Comparison of ENCODE assay signal across 8 cellular contexts in genomic region chr16:3106205-3106928, GRCh38. TPM values are rescaled to one million over a fixed set of nuclear protein-coding genes. Genes with fewer than 3 reads are reported as not detected.
DNase-seq lines count a peak whose midpoint lies in the region; ATAC-seq and TF ChIP-seq lines count a peak whose summit lies in the region.

No MANE protein-coding gene starts in this region.

- peak; percentile 85 for TF ChIP-seq POLR2A in GM19099 (IDR thresholded peaks at IDR 0.05; ENCODE audit: extremely low read depth, insufficient read length, low read depth)

- DNase-seq in AG20443 (ENCODE audit: low spot score) (peak; percentile 98), NCI-H510A (lab: John Stamatoyannopoulos, UW) (peak; percentile 93), choroid plexus epithelial cell (ENCODE audit: low read depth) (peak; percentile 92), left colon (peak; percentile 89 to 94)
- DNase-seq in activated CD4-positive, alpha-beta T cell treated with anti-CD3 and anti-CD28 coated beads for 4 hours, result peak; percentile 86 to 91
- peak; percentile 76 to 90 (median 80) for DNase-seq in stimulated activated CD4-positive, alpha-beta T cell treated with anti-CD3 and anti-CD28 coated beads, Interleukin-1b, Interleukin-23, amount 100 ng/mL, for 24 hours (ENCODE audit: low read depth in 4 of 4, low spot score in 1 of 4)

- TF ChIP-seq CTCF in choroid plexus epithelial cell (conservative IDR thresholded peaks at IDR 0.05; ENCODE audit: low read depth, low read length), result no peak

- ATAC-seq in HG03354 (IDR thresholded peaks at IDR 0.05; ENCODE audit: poor library complexity, severe bottlenecking, unreplicated experiment) (peak; percentile 79), left colon (peak; percentile 93)

- H3K4me3 ChIP-seq in choroid plexus epithelial cell (ENCODE audit: low read depth, low read length), result peak overlapping the region; percentile 76

- intact Hi-C loops in left colon (cut with DNase I, micrococcal nuclease), result no loop called here

RNA-seq across cellular contexts. Expression of gene ZNF205, which starts 6.0 kb away (rescaled TPM):
- total RNA-seq in left colon, result 1 to 10 TPM; 8.2 to 9.6 TPM

RNA-seq across cellular contexts. Expression of gene ZSCAN10, which starts 7.3 kb away (rescaled TPM):
- not detected for total RNA-seq in left colon

RNA-seq across cellular contexts. Expression of gene ZNF213, which starts 28.5 kb away (rescaled TPM):
- total RNA-seq in left colon, result 10 to 100 TPM; 12.3 to 13.8 TPM

RNA-seq across cellular contexts. Expression of gene IL32, which starts 40.9 kb away (rescaled TPM):
- total RNA-seq in left colon, result 100 to 1,000 TPM; 265 to 865 TPM

Comparison
In these comparisons a context has a peak if more than half of its experiments do, and no peak if none do; other contexts are left out.
1. Peak in every context shown above with its lines: DNase-seq, ATAC-seq and H3K4me3 ChIP-seq.